In genomic region chr20:17824676-17825224, GRCh38 we compare ENCODE assay signal across 24 cellular contexts.
DNase-seq lines count a peak whose midpoint lies in the region; ATAC-seq and TF ChIP-seq lines count a peak whose summit lies in the region.
"Had no signal": no experiment of that assay in that cellular context is flagged by ENCODE, and none has a peak within 500 bp of the region (broad histone marks: within the 10 kb centered on the region; RNA-seq: fewer than 3 reads in every experiment).

No MANE protein-coding gene starts in this region.

- H2AFZ ChIP-seq in IMR-90 (replicated peaks; ENCODE audit: low read length, poor library complexity): peak overlapping the region; percentile 81

- BruUV-seq in IMR-90 (replicated peaks; lab: Mats Ljungman, UMichigan): no TSS peak

- H2AK9ac ChIP-seq in IMR-90 (replicated peaks; ENCODE audit: low read depth, low read length, poor library complexity): peak overlapping the region; percentile 26

- TF ChIP-seq CTCF in IMR-90 (conservative IDR thresholded peaks at IDR 0.05; ENCODE audit: low read depth, low read length): no peak
- TF ChIP-seq CTCF in lung (IDR thresholded peaks at IDR 0.05; ENCODE audit: control extremely low read depth, extremely low read depth): no peak
- no peak for TF ChIP-seq CTCF in tibial nerve (IDR thresholded peaks at IDR 0.05)

- H3K4me2 ChIP-seq in IMR-90 (ENCODE audit: low read depth, low read length): no peak overlapping the region

- H3K56ac ChIP-seq in IMR-90 (ENCODE audit: extremely low read depth, insufficient read depth, low read length): no peak overlapping the region

- H3K27me3 ChIP-seq in IMR-90 (ENCODE audit: control insufficient read depth, insufficient read depth, low read length) (no peaks in the 10 kb centered on the region), lung (ENCODE audit: control insufficient read depth, insufficient read depth) (no peaks in the 10 kb centered on the region), skeletal muscle tissue (ENCODE audit: control insufficient read depth in 3 of 3, insufficient read depth in 3 of 3, low read length in 3 of 3) (no peaks in the 10 kb centered on the region), tibial nerve (no peaks in the 10 kb centered on the region)
- H3K27me3 ChIP-seq: dorsolateral prefrontal cortex, foreskin keratinocyte had no signal

- H2BK5ac ChIP-seq in IMR-90 (ENCODE audit: low read depth, low read length, poor library complexity, severe bottlenecking): no peak overlapping the region

- 0 out of 2 replicates have a peak overlapping the region, but pooled peaks have one; percentile 71 for H3K4ac ChIP-seq in IMR-90 (ENCODE audit: low read depth, low read length)

- no peak for TF ChIP-seq EP300 in tibial nerve (IDR thresholded peaks at IDR 0.05)

- in situ Hi-C loops in IMR-90 (cut with MboI; ENCODE audit: low sequenced_read_pairs): no loop called here

- peak overlapping the region; percentile 28; the same call in 1 of the 2 replicates for H3K18ac ChIP-seq in IMR-90 (ENCODE audit: low read depth, low read length)

- H3K79me1 ChIP-seq in IMR-90 (ENCODE audit: low read depth in 1 of 2, low read length in 2 of 2): no peaks in the 10 kb centered on the region

- intact Hi-C loops in IMR-90 (cut with micrococcal nuclease): no loop called here
- intact Hi-C loops in cardiac septum (cut with DNase I): no loop called here

- no peak overlapping the region for H3K4me3 ChIP-seq in IMR-90 (ENCODE audit: insufficient read depth, low read depth, low read length)
- no peak overlapping the region for H3K4me3 ChIP-seq in lung
- H3K4me3 ChIP-seq in skeletal muscle tissue (ENCODE audit: low read length in 3 of 3): no peak overlapping the region
- no peak overlapping the region for H3K4me3 ChIP-seq in tibial nerve
- H3K4me3 ChIP-seq: dorsolateral prefrontal cortex, GM23248, prostate gland had no signal

- H2BK20ac ChIP-seq in IMR-90 (ENCODE audit: low read depth, low read length): peak overlapping the region; percentile 71; the same call in 1 of the 2 replicates

- dilution Hi-C loops in IMR-90 (cut with HindIII; ENCODE audit: low sequenced_read_pairs, unreplicated experiment): no loop called here

- H3K9ac ChIP-seq in IMR-90 (ENCODE audit: low read depth, low read length): no peak overlapping the region
- no peak overlapping the region for H3K9ac ChIP-seq in skeletal muscle tissue (ENCODE audit: low read depth in 1 of 3, low read length in 3 of 3)
- H3K9ac ChIP-seq: GM23248 had no signal

- peak overlapping the region; percentile 65 to 93; a peak in 2 of 4 replicates for H4K8ac ChIP-seq in IMR-90 (ENCODE audit: low read depth in 2 of 2, low read length in 2 of 2)

- WGBS in IMR-90 (ENCODE audit: extremely low coverage in 2 of 2, insufficient read length in 1 of 2), 2 experiments: no CpG with 5 or more reads among the region's 7 CpGs
- 79 to 81% methylated on average over 7 of the region's 7 CpGs for WGBS in lung, 2 donors
- WGBS in tibial nerve, 2 donors: 82 to 89% methylated on average over 7 of the region's 7 CpGs

- no peak overlapping the region for H3K23ac ChIP-seq in IMR-90 (ENCODE audit: low read depth, low read length)

- H3K4me1 ChIP-seq in IMR-90 (ENCODE audit: control insufficient read depth, insufficient read depth, low read length): peaks cover 13% of the 10 kb centered on the region
- peaks cover 0 to 5% of the 10 kb centered on the region in 2 donors for H3K4me1 ChIP-seq in lung (ENCODE audit: control insufficient read depth in 2 of 2, insufficient read depth in 2 of 2, low read length in 2 of 2)
- peaks cover 0 to 9% (median 0%) of the 10 kb centered on the region in 3 donors for H3K4me1 ChIP-seq in skeletal muscle tissue (ENCODE audit: control insufficient read depth in 3 of 3, insufficient read depth in 3 of 3, low read length in 3 of 3)
- H3K4me1 ChIP-seq in tibial nerve: peaks cover 0 to 3% (median 1%) of the 10 kb centered on the region in 4 donors
- H3K4me1 ChIP-seq: foreskin keratinocyte, prostate gland had no signal

- TF ChIP-seq RAD21 in IMR-90 (IDR thresholded peaks at IDR 0.05; ENCODE audit: low read length): no peak

- POLR2A ChIA-PET in IMR-90 (lab: Charles Lee; ENCODE audit: unreplicated experiment): no interaction called here

- peak overlapping the region; percentile 60; the same call in 1 of the 2 replicates for H4K91ac ChIP-seq in IMR-90 (ENCODE audit: insufficient read depth, low read depth, low read length)

- CTCF ChIA-PET in IMR-90 (lab: Yijun Ruan, JAX): no interaction called here

- no peak overlapping the region for H3K27ac ChIP-seq in IMR-90 (ENCODE audit: insufficient read depth, low read length)
- H3K27ac ChIP-seq in lung (ENCODE audit: low read depth in 1 of 2, low read length in 1 of 2): peak overlapping the region; percentile 35 to 77
- H3K27ac ChIP-seq in skeletal muscle tissue (ENCODE audit: low read depth, low read length): peak overlapping the region; percentile 60
- no peak overlapping the region for H3K27ac ChIP-seq in tibial nerve
- H3K27ac ChIP-seq: dorsolateral prefrontal cortex, epithelial cell of prostate, foreskin keratinocyte, prostate gland had no signal

- peak overlapping the region; percentile 7; the same call in 1 of the 2 replicates for H4K5ac ChIP-seq in IMR-90 (ENCODE audit: low read depth, low read length)

- peak overlapping the region; percentile 52; the same call in 2 of the 3 replicates for H2BK15ac ChIP-seq in IMR-90 (ENCODE audit: low read depth, low read length)

- DNase-seq in IMR-90 (no peak), cardiac septum (ENCODE audit: low spot score) (peak; percentile 55), lung (ENCODE audit: low spot score) (no peak), NCI-H128 (lab: John Stamatoyannopoulos, UW; ENCODE audit: unreplicated experiment) (no peak), tibial nerve (ENCODE audit: low spot score in 2 of 2) (no peak), NCI-H2107 (lab: John Stamatoyannopoulos, UW) (no peak), NCI-H2029 treated with DMSO at 0.1 percent for 48 hours (lab: John Stamatoyannopoulos, UW) (no peak)
- DNase-seq: activated T-cell treated with anti-CD3 and anti-CD28 coated beads, Interleukin-2, amount 50 U/mL, for 72 hours; aorta; central memory CD4-positive, alpha-beta T cell; COR-L47; DND-41; dorsolateral prefrontal cortex; foreskin keratinocyte; NCI-H1092 treated with DMSO at 0.1 percent for 48 hours; NCI-H2081; NCI-H82; nephron progenitor cell; SHP77 treated with DMSO at 0.1 percent for 48 hours; stimulated activated CD4-positive, alpha-beta T cell treated with anti-CD3 and anti-CD28 coated beads, Interleukin-4, amount 100 ng/mL, for 24 hours had no signal

- H3K36me3 ChIP-seq in IMR-90 (ENCODE audit: control insufficient read depth, insufficient read depth, low read length): no peaks in the 10 kb centered on the region
- H3K36me3 ChIP-seq in lung (ENCODE audit: control insufficient read depth in 2 of 2, insufficient read depth in 2 of 2, low read length in 2 of 2): no peaks in the 10 kb centered on the region
- no peaks in the 10 kb centered on the region for H3K36me3 ChIP-seq in skeletal muscle tissue (ENCODE audit: control insufficient read depth in 3 of 3, insufficient read depth in 3 of 3, low read length in 3 of 3)
- H3K36me3 ChIP-seq in tibial nerve: no peaks in the 10 kb centered on the region
- H3K36me3 ChIP-seq: prostate gland had no signal

- H3K9me3 ChIP-seq in IMR-90 (ENCODE audit: control insufficient read depth, insufficient read depth, low read length): no peaks in the 10 kb centered on the region
- no peaks in the 10 kb centered on the region for H3K9me3 ChIP-seq in lung (ENCODE audit: control insufficient read depth in 2 of 2, insufficient read depth in 1 of 2, low read length in 1 of 2)
- no peaks in the 10 kb centered on the region for H3K9me3 ChIP-seq in skeletal muscle tissue (ENCODE audit: control insufficient read depth in 3 of 3, low read length in 3 of 3)
- no peaks in the 10 kb centered on the region for H3K9me3 ChIP-seq in tibial nerve
- H3K9me3 ChIP-seq: prostate gland had no signal

- H2AK5ac ChIP-seq in IMR-90 (ENCODE audit: low read depth, low read length): peak overlapping the region; percentile 32

- H3K9me1 ChIP-seq in IMR-90 (ENCODE audit: insufficient read depth, low read length): peaks cover 18% of the 10 kb centered on the region

- H4K20me1 ChIP-seq in IMR-90 (ENCODE audit: insufficient read depth, low read length): no peaks in the 10 kb centered on the region

- peak overlapping the region; percentile 85; the same call in 1 of the 2 replicates for H3K14ac ChIP-seq in IMR-90 (replicated peaks; ENCODE audit: low read depth, low read length)

- ATAC-seq in IMR-90 (ENCODE audit: low read depth) (no peak), lung (ENCODE audit: insufficient read depth, low FRiP score) (no peak)
- ATAC-seq: activated T-cell treated with anti-CD3 and anti-CD28 coated beads, Interleukin-2, amount 50 U/mL, for 72 hours; foreskin keratinocyte had no signal

- TF ChIP-seq POLR2A in IMR-90 (IDR thresholded peaks at IDR 0.05; ENCODE audit: low read depth, low read length): no peak
- no peak for TF ChIP-seq POLR2A in tibial nerve (IDR thresholded peaks at IDR 0.05)

- peak overlapping the region; percentile 84 for H2BK120ac ChIP-seq in IMR-90 (ENCODE audit: low read depth, low read length)

TF ChIP-seq in IMR-90, 13 proteins besides CTCF, POLR2A, EP300 and RAD21 (continues in another document):
- TF ChIP-seq CHD1 (IDR thresholded peaks at IDR 0.05; ENCODE audit: low read depth, low read length): no peak
- TF ChIP-seq ELK1 (IDR thresholded peaks at IDR 0.05; ENCODE audit: borderline replicate concordance, low read depth, low read length): no peak
- TF ChIP-seq RFX5 (IDR thresholded peaks at IDR 0.05; ENCODE audit: low read depth, low read length): no peak
- no peak for TF ChIP-seq CEBPB (IDR thresholded peaks at IDR 0.05; ENCODE audit: low read depth, low read length)
- no peak for TF ChIP-seq USF2 (IDR thresholded peaks at IDR 0.05; ENCODE audit: low read depth, low read length)
- TF ChIP-seq RCOR1 (IDR thresholded peaks at IDR 0.05; ENCODE audit: insufficient replicate concordance, low read length): no peak
- no peak for TF ChIP-seq FOS (IDR thresholded peaks at IDR 0.05; ENCODE audit: low read depth, low read length)

Comparison
In these comparisons a context has a peak if more than half of its experiments do, and no peak if none do; other contexts are left out.
1. H3K27ac ChIP-seq: peak in lung (2 of 2) and skeletal muscle tissue (single experiment); none in IMR-90 (single experiment) and tibial nerve (0 of 4).